Comparison of ENCODE assay signal across 19 cellular contexts in genomic region chr22:46433318-46433717, GRCh38.
DNase-seq lines count a peak whose midpoint lies in the region; ATAC-seq and TF ChIP-seq lines count a peak whose summit lies in the region.
"Had no signal": no experiment of that assay in that cellular context is flagged by ENCODE, and none has a peak within 500 bp of the region (broad histone marks: within the 10 kb centered on the region; RNA-seq: fewer than 3 reads in every experiment).

No MANE protein-coding gene starts in this region.

- H3K79me2 ChIP-seq in SU-DHL-6 (ENCODE audit: insufficient read depth, low read length), result no peaks in the 10 kb centered on the region

- no peak for ATAC-seq in foreskin keratinocyte
- ATAC-seq: Panc1 had no signal

- H3K9ac ChIP-seq in BLaER1 treated with 17β-estradiol and CSF1 and Interleukin-3, amounts not matched to agents 10 nM and 100 nM, result no peak overlapping the region
- peak overlapping the region; percentile 51 for H3K9ac ChIP-seq in SU-DHL-6 (ENCODE audit: low read length)
- H3K9ac ChIP-seq: SK-N-SH had no signal

- peak overlapping the region; percentile 82 for H2AFZ ChIP-seq in SU-DHL-6 (ENCODE audit: low read depth, low read length, severe bottlenecking)

- CTCF ChIA-PET in CD8-positive, alpha-beta memory T cell (lab: Charles Lee), result no interaction called here

- H3K4me3 ChIP-seq in BLaER1 treated with 17β-estradiol and CSF1 and Interleukin-3, amounts not matched to agents 10 nM and 100 nM, result no peak overlapping the region
- no peak overlapping the region for H3K4me3 ChIP-seq in CD8-positive, alpha-beta memory T cell (ENCODE audit: low read length)
- peak overlapping the region; percentile 51 for H3K4me3 ChIP-seq in SU-DHL-6 (ENCODE audit: insufficient read depth, low read length, poor library complexity, severe bottlenecking)
- H3K4me3 ChIP-seq in vagina, result no peak overlapping the region

- TF ChIP-seq CTCF in SU-DHL-6 (IDR thresholded peaks at IDR 0.05; ENCODE audit: insufficient read depth, low read length, poor library complexity, severe bottlenecking) (no peak), foreskin keratinocyte (conservative IDR thresholded peaks at IDR 0.05) (no peak), vagina (IDR thresholded peaks at IDR 0.05) (no peak)

- H3K9me3 Mint-ChIP-seq in CD8-positive, alpha-beta memory T cell, result no peaks in the 10 kb centered on the region
- no peaks in the 10 kb centered on the region for H3K9me3 Mint-ChIP-seq in immature natural killer cell
- H3K9me3 Mint-ChIP-seq: activated CD4-positive, alpha-beta memory T cell treated with anti-CD3 and anti-CD28 coated beads for 36 hours; activated T-helper 2 cell treated with anti-CD3 and anti-CD28 coated beads, Interferon-gamma antibody, Interleukin-2, Interleukin-4, amounts not matched to agents 10 μg/mL and 5 μg/mL and 100 μg/mL, durations not matched to agents 14 hours and 24 hours and 36 hours had no signal

- TF ChIP-seq POLR2A in vagina (IDR thresholded peaks at IDR 0.05), result no peak

- peaks cover 10 to 20% (median 12%) of the 10 kb centered on the region in 3 donors for H3K4me1 Mint-ChIP-seq in CD8-positive, alpha-beta memory T cell
- peaks cover 15 to 24% of the 10 kb centered on the region in 2 donors for H3K4me1 Mint-ChIP-seq in immature natural killer cell

- no peaks in the 10 kb centered on the region for H3K9me2 ChIP-seq in SU-DHL-6 (replicated peaks; ENCODE audit: insufficient read depth, low read length)
- H3K9me2 ChIP-seq: SK-N-SH had no signal

- H3K27me3 ChIP-seq in BLaER1 treated with 17β-estradiol and CSF1 and Interleukin-3, amounts not matched to agents 10 nM and 100 nM, result peaks cover 0 to 19% (median 4%) of the 10 kb centered on the region in 11 experiments; a peak in 12 of 22 replicates
- H3K27me3 ChIP-seq in CD8-positive, alpha-beta memory T cell (ENCODE audit: insufficient read depth, low read length, poor library complexity, severe bottlenecking), result no peaks in the 10 kb centered on the region
- H3K27me3 ChIP-seq in SU-DHL-6 (ENCODE audit: low read length) (no peaks in the 10 kb centered on the region), foreskin keratinocyte (no peaks in the 10 kb centered on the region), vagina (no peaks in the 10 kb centered on the region)

- peaks cover 5% of the 10 kb centered on the region; the same call in 1 of the 2 replicates for H3F3A ChIP-seq in SU-DHL-6 (ENCODE audit: insufficient read depth)

- intact Hi-C loops in vagina (cut with DNase I), result no loop called here

- peak overlapping the region in 6 of 7 donors; percentile 32 to 89 (median 57) for H3K4me3 Mint-ChIP-seq in CD8-positive, alpha-beta memory T cell
- H3K4me3 Mint-ChIP-seq in immature natural killer cell, result peak overlapping the region; percentile 3 to 91 (median 50)

- peak overlapping the region; percentile 78 to 99 (median 91) for H3K4me2 ChIP-seq in BLaER1 treated with 17β-estradiol and CSF1 and Interleukin-3, amounts not matched to agents 10 nM and 100 nM
- peak overlapping the region; percentile 95 for H3K4me2 ChIP-seq in SU-DHL-6 (ENCODE audit: low read depth, low read length, poor library complexity, severe bottlenecking)

- H3K36me3 Mint-ChIP-seq in CD8-positive, alpha-beta memory T cell, result peaks cover 0 to 4% (median 1%) of the 10 kb centered on the region in 3 donors
- peaks cover 0 to 6% (median 0%) of the 10 kb centered on the region in 3 donors for H3K36me3 Mint-ChIP-seq in immature natural killer cell
- H3K36me3 Mint-ChIP-seq: activated CD4-positive, alpha-beta memory T cell treated with anti-CD3 and anti-CD28 coated beads for 36 hours had no signal

- H3K27me3 Mint-ChIP-seq in CD8-positive, alpha-beta memory T cell, result no peaks in the 10 kb centered on the region
- H3K27me3 Mint-ChIP-seq in immature natural killer cell (ENCODE audit: low read depth in 3 of 3), result peaks cover 2 to 6% (median 3%) of the 10 kb centered on the region in 3 donors
- H3K27me3 Mint-ChIP-seq: activated CD4-positive, alpha-beta memory T cell treated with anti-CD3 and anti-CD28 coated beads for 36 hours had no signal

- H4K20me1 ChIP-seq in BLaER1 treated with 17β-estradiol and CSF1 and Interleukin-3, amounts not matched to agents 10 nM and 100 nM, result no peaks in the 10 kb centered on the region; a peak in 1 of 22 replicates
- no peaks in the 10 kb centered on the region for H4K20me1 ChIP-seq in SU-DHL-6 (ENCODE audit: low read depth, low read length)

- peak overlapping the region in 8 of 11 experiments; percentile 72 to 92 (median 83); a peak in 17 of 22 replicates for H3K27ac ChIP-seq in BLaER1 treated with 17β-estradiol and CSF1 and Interleukin-3, amounts not matched to agents 10 nM and 100 nM
- no peak overlapping the region for H3K27ac ChIP-seq in CD8-positive, alpha-beta memory T cell (ENCODE audit: low read depth, low read length)
- H3K27ac ChIP-seq in SU-DHL-6 (ENCODE audit: low read depth, low read length), result peak overlapping the region; percentile 64
- H3K27ac ChIP-seq in foreskin keratinocyte, result no peak overlapping the region
- H3K27ac ChIP-seq in vagina, result no peak overlapping the region

- POLR2A ChIA-PET in CD8-positive, alpha-beta memory T cell (lab: Charles Lee), result no interaction called here

- H3K36me3 ChIP-seq in BLaER1 treated with 17β-estradiol and CSF1 and Interleukin-3, amounts not matched to agents 10 nM and 100 nM, result peaks cover 0 to 5% (median 0%) of the 10 kb centered on the region in 11 experiments; a peak in 1 of 22 replicates
- H3K36me3 ChIP-seq in CD8-positive, alpha-beta memory T cell (ENCODE audit: insufficient read depth, low read length), result no peaks in the 10 kb centered on the region
- H3K36me3 ChIP-seq in SU-DHL-6 (ENCODE audit: low read length), result no peaks in the 10 kb centered on the region
- no peaks in the 10 kb centered on the region for H3K36me3 ChIP-seq in vagina

- no peaks in the 10 kb centered on the region for H3K9me3 ChIP-seq in BLaER1 treated with 17β-estradiol and CSF1 and Interleukin-3, amounts not matched to agents 10 nM and 100 nM (replicated peaks in 1 of 11)
- no peaks in the 10 kb centered on the region for H3K9me3 ChIP-seq in CD8-positive, alpha-beta memory T cell (ENCODE audit: low read length)
- H3K9me3 ChIP-seq in SU-DHL-6 (ENCODE audit: insufficient read depth, low read length) (no peaks in the 10 kb centered on the region), vagina (no peaks in the 10 kb centered on the region)
- H3K9me3 ChIP-seq: SK-N-SH had no signal

- H3K27ac Mint-ChIP-seq in CD8-positive, alpha-beta memory T cell, result peak overlapping the region in 4 of 8 donors; percentile 29 to 72 (median 60)
- peak overlapping the region in 1 of 6 donors; percentile 68 for H3K27ac Mint-ChIP-seq in immature natural killer cell

- DNase-seq in CD8-positive, alpha-beta memory T cell, result no peak
- DNase-seq in immature natural killer cell (no peak), cerebellum (ENCODE audit: low spot score) (no peak), foreskin keratinocyte (no peak), cortex of kidney (lab: John Stamatoyannopoulos, UW) (no peak), vagina (ENCODE audit: extremely low spot score in 2 of 2) (no peak)
- DNase-seq: activated CD4-positive, alpha-beta memory T cell treated with anti-CD3 and anti-CD28 coated beads for 36 hours; anterior cingulate cortex; central memory CD4-positive, alpha-beta T cell; GDM1; islet precursor cell; NCI-H1694; NCI-H82; SK-N-SH; stimulated activated CD4-positive, alpha-beta T cell treated with anti-CD3 and anti-CD28 coated beads, Interleukin-1b, Interleukin-23, amount 100 ng/mL, for 48 hours had no signal

- peaks cover 20 to 69% (median 54%) of the 10 kb centered on the region in 10 experiments for H3K4me1 ChIP-seq in BLaER1 treated with 17β-estradiol and CSF1 and Interleukin-3, amounts not matched to agents 10 nM and 100 nM
- peaks cover 12% of the 10 kb centered on the region for H3K4me1 ChIP-seq in CD8-positive, alpha-beta memory T cell (ENCODE audit: insufficient read depth, low read length)
- H3K4me1 ChIP-seq in foreskin keratinocyte (peaks cover 7% of the 10 kb centered on the region), vagina (no peaks in the 10 kb centered on the region)

Comparison
In these comparisons a context has a peak if more than half of its experiments do, and no peak if none do; other contexts are left out.
1. H3K27ac ChIP-seq: peak in BLaER1 treated with 17β-estradiol and CSF1 and Interleukin-3, amounts not matched to agents 10 nM and 100 nM (8 of 11) and SU-DHL-6 (single experiment); none in CD8-positive, alpha-beta memory T cell (single experiment), foreskin keratinocyte (single experiment) and vagina (single experiment).